Comparison of ENCODE assay signal across 12 cellular contexts in genomic region chr3:10196389-10197052, GRCh38. TPM values are rescaled to one million over a fixed set of nuclear protein-coding genes. Genes with fewer than 3 reads are reported as not detected.
A peak's percentile ranks its signal among the peaks of the same experiment; 100 is the strongest.
DNase-seq lines count a peak whose midpoint lies in the region; TF ChIP-seq lines count a peak whose summit lies in the region.
"Had no signal": no experiment of that assay in that cellular context is flagged by ENCODE, and none has a peak within 500 bp of the region (broad histone marks: within the 10 kb centered on the region; RNA-seq: fewer than 3 reads in every experiment).

No MANE protein-coding gene starts in this region.

- H3K27me3 Mint-ChIP-seq in activated naive CD4-positive, alpha-beta T cell treated with anti-CD3 and anti-CD28 coated beads, Interleukin-2, amount 10 ng/mL, durations not matched to agents 7 days and 5 days = no peaks in the 10 kb centered on the region
- no peaks in the 10 kb centered on the region for H3K27me3 Mint-ChIP-seq in activated naive CD8-positive, alpha-beta T cell treated with anti-CD3 and anti-CD28 coated beads for 36 hours
- H3K27me3 Mint-ChIP-seq in immature natural killer cell (ENCODE audit: low read depth in 3 of 3) (peaks cover 0 to 16% (median 6%) of the 10 kb centered on the region in 3 donors), progenitor cell of endocrine pancreas (no peaks in the 10 kb centered on the region)

- no peak for TF ChIP-seq EP300 in tibial nerve (IDR thresholded peaks at IDR 0.05)

- H3K27me3 ChIP-seq in tibial nerve = no peaks in the 10 kb centered on the region
- H3K27me3 ChIP-seq: esophagus muscularis mucosa had no signal

- CTCF ChIA-PET in activated naive CD4-positive, alpha-beta T cell treated with anti-CD3 and anti-CD28 coated beads, Interleukin-2, amount 10 ng/mL, durations not matched to agents 7 days and 5 days (lab: Charles Lee) = interaction anchor here (1.2 to 1.4 kb wide), 2 partner anchors 10 to 51 kb away, joined by 3 to 5 read pairs; no protein-coding TSS in a partner anchor

- peaks cover 96% of the 10 kb centered on the region for H3K4me1 Mint-ChIP-seq in activated naive CD4-positive, alpha-beta T cell treated with anti-CD3 and anti-CD28 coated beads, Interleukin-2, amount 10 ng/mL, durations not matched to agents 7 days and 5 days
- H3K4me1 Mint-ChIP-seq in activated naive CD8-positive, alpha-beta T cell treated with anti-CD3 and anti-CD28 coated beads for 36 hours = peaks cover 72% of the 10 kb centered on the region
- H3K4me1 Mint-ChIP-seq in immature natural killer cell = peaks cover 81 to 93% of the 10 kb centered on the region in 2 donors
- peaks cover 17% of the 10 kb centered on the region for H3K4me1 Mint-ChIP-seq in progenitor cell of endocrine pancreas (ENCODE audit: low read depth)

- TF ChIP-seq POLR2A in tibial nerve (IDR thresholded peaks at IDR 0.05) = no peak

- H3K4me3 Mint-ChIP-seq in activated naive CD4-positive, alpha-beta T cell treated with anti-CD3 and anti-CD28 coated beads, Interleukin-2, amount 10 ng/mL, durations not matched to agents 7 days and 5 days = no peak overlapping the region
- H3K4me3 Mint-ChIP-seq in activated naive CD8-positive, alpha-beta T cell treated with anti-CD3 and anti-CD28 coated beads for 36 hours = no peak overlapping the region
- H3K4me3 Mint-ChIP-seq in immature natural killer cell (peak overlapping the region in 4 of 5 donors; percentile 32 to 90 (median 60)), progenitor cell of endocrine pancreas (ENCODE audit: low read depth) (no peak overlapping the region)
- H3K4me3 Mint-ChIP-seq: neural crest cell had no signal

- no peak overlapping the region for H3K4me3 ChIP-seq in tibial nerve
- H3K4me3 ChIP-seq: esophagus muscularis mucosa had no signal

- no peaks in the 10 kb centered on the region for H3K9me3 ChIP-seq in tibial nerve
- H3K9me3 ChIP-seq: esophagus muscularis mucosa had no signal

- TF ChIP-seq CTCF in tibial nerve (IDR thresholded peaks at IDR 0.05) = no peak
- no peak for TF ChIP-seq CTCF in progenitor cell of endocrine pancreas (IDR thresholded peaks at IDR 0.05; ENCODE audit: unreplicated experiment)

- peak overlapping the region; percentile 14 to 54 (median 22) for H3K27ac ChIP-seq in tibial nerve
- H3K27ac ChIP-seq: C4-2B had no signal

- H3K9me3 Mint-ChIP-seq in activated naive CD4-positive, alpha-beta T cell treated with anti-CD3 and anti-CD28 coated beads, Interleukin-2, amount 10 ng/mL, durations not matched to agents 7 days and 5 days = no peaks in the 10 kb centered on the region
- no peaks in the 10 kb centered on the region for H3K9me3 Mint-ChIP-seq in activated naive CD8-positive, alpha-beta T cell treated with anti-CD3 and anti-CD28 coated beads for 36 hours
- H3K9me3 Mint-ChIP-seq in immature natural killer cell (no peaks in the 10 kb centered on the region), progenitor cell of endocrine pancreas (ENCODE audit: low read depth) (no peaks in the 10 kb centered on the region)
- H3K9me3 Mint-ChIP-seq: neural crest cell had no signal

- 56 to 58% methylated on average over 11 to 12 of the region's 12 CpGs for WGBS in tibial nerve, 2 donors

- peaks cover 11% of the 10 kb centered on the region for H3K36me3 Mint-ChIP-seq in activated naive CD4-positive, alpha-beta T cell treated with anti-CD3 and anti-CD28 coated beads, Interleukin-2, amount 10 ng/mL, durations not matched to agents 7 days and 5 days
- H3K36me3 Mint-ChIP-seq in activated naive CD8-positive, alpha-beta T cell treated with anti-CD3 and anti-CD28 coated beads for 36 hours = peaks cover 3% of the 10 kb centered on the region
- H3K36me3 Mint-ChIP-seq in immature natural killer cell (peaks cover 6 to 19% (median 7%) of the 10 kb centered on the region in 3 donors), progenitor cell of endocrine pancreas (ENCODE audit: insufficient read depth) (no peaks in the 10 kb centered on the region)

- peaks cover 0 to 67% (median 43%) of the 10 kb centered on the region in 4 donors for H3K4me1 ChIP-seq in tibial nerve

- H3K27ac Mint-ChIP-seq in activated naive CD4-positive, alpha-beta T cell treated with anti-CD3 and anti-CD28 coated beads, Interleukin-2, amount 10 ng/mL, durations not matched to agents 7 days and 5 days = peak overlapping the region; percentile 99
- peak overlapping the region; percentile 95 for H3K27ac Mint-ChIP-seq in activated naive CD8-positive, alpha-beta T cell treated with anti-CD3 and anti-CD28 coated beads for 36 hours
- peak overlapping the region; percentile 96 to 100 (median 98) for H3K27ac Mint-ChIP-seq in immature natural killer cell
- H3K27ac Mint-ChIP-seq in progenitor cell of endocrine pancreas = no peak overlapping the region

- DNase-seq in activated naive CD4-positive, alpha-beta T cell treated with anti-CD3 and anti-CD28 coated beads, Interleukin-2, amount 10 ng/mL, durations not matched to agents 7 days and 5 days = peak; percentile 37
- DNase-seq in activated naive CD4-positive, alpha-beta T cell (lab: John Stamatoyannopoulos, UW) = no peak
- DNase-seq in activated naive CD8-positive, alpha-beta T cell treated with anti-CD3 and anti-CD28 coated beads for 36 hours = no peak
- DNase-seq in immature natural killer cell = no peak
- peak; percentile 30 to 57 for DNase-seq in tibial nerve (ENCODE audit: low spot score in 2 of 2)
- DNase-seq in progenitor cell of endocrine pancreas (ENCODE audit: low spot score, unreplicated experiment) = no peak
- DNase-seq in D341Med (ENCODE audit: low spot score) = no peak
- no peak for DNase-seq in NCI-H748 treated with DMSO at 0.1 percent for 48 hours (lab: John Stamatoyannopoulos, UW)
- DNase-seq: NCI-H446 had no signal

- H3K36me3 ChIP-seq in tibial nerve = peaks cover 0 to 12% (median 0%) of the 10 kb centered on the region in 3 donors

RNA-seq across cellular contexts. Expression of gene IRAK2, which starts 31.8 kb away (rescaled TPM):
- total RNA-seq in activated naive CD8-positive, alpha-beta T cell treated with anti-CD3 and anti-CD28 coated beads for 36 hours = 1 to 10 TPM; 2.6 to 3.1 TPM
- polyA plus RNA-seq in immature natural killer cell = 10 to 100 TPM; 14.5 to 37.5 (median 37.1) TPM
- total RNA-seq in tibial nerve = 10 to 100 TPM in 1 of 4 donors, 1 to 10 TPM in 3; 1.5 to 10.8 (median 4.7) TPM
- 0.36 and 0.40 TPM in 2 replicates for total RNA-seq in progenitor cell of endocrine pancreas

RNA-seq across cellular contexts. Expression of gene TATDN2, which starts 51.7 kb away (rescaled TPM):
- total RNA-seq in activated naive CD8-positive, alpha-beta T cell treated with anti-CD3 and anti-CD28 coated beads for 36 hours = 10 to 100 TPM; 41.6 to 48.5 TPM
- 10 to 100 TPM in 2 of 3 donors, 1 to 10 TPM in 1; 8.4 to 27.7 (median 10.6) TPM for polyA plus RNA-seq in immature natural killer cell
- 10 to 100 TPM; 21.2 to 28.9 (median 28.5) TPM for total RNA-seq in tibial nerve
- total RNA-seq in progenitor cell of endocrine pancreas = 34.5 and 35.5 TPM in 2 replicates

RNA-seq across cellular contexts. Expression of gene VHL, which starts 54.9 kb away (rescaled TPM):
- 10 to 100 TPM; 42.0 to 42.2 TPM for total RNA-seq in activated naive CD8-positive, alpha-beta T cell treated with anti-CD3 and anti-CD28 coated beads for 36 hours
- 10 to 100 TPM in 2 of 3 donors, 1 to 10 TPM in 1; 6.6 to 47.8 (median 12.7) TPM for polyA plus RNA-seq in immature natural killer cell
- total RNA-seq in tibial nerve (10 to 100 TPM; 24.0 to 45.9 (median 37.0) TPM), progenitor cell of endocrine pancreas (70.3 and 72.5 TPM in 2 replicates)

Comparison
In these comparisons a context has a peak if more than half of its experiments do, and no peak if none do; other contexts are left out.
1. DNase-seq: peak in activated naive CD4-positive, alpha-beta T cell treated with anti-CD3 and anti-CD28 coated beads, Interleukin-2, amount 10 ng/mL, durations not matched to agents 7 days and 5 days (single experiment) and tibial nerve (2 of 2); none in activated naive CD4-positive, alpha-beta T cell (0 of 4), activated naive CD8-positive, alpha-beta T cell treated with anti-CD3 and anti-CD28 coated beads for 36 hours (single experiment), immature natural killer cell (0 of 3), progenitor cell of endocrine pancreas (single experiment), D341Med (single experiment) and NCI-H748 treated with DMSO at 0.1 percent for 48 hours (single experiment).
2. H3K4me3 Mint-ChIP-seq: peak in immature natural killer cell (4 of 5); none in activated naive CD4-positive, alpha-beta T cell treated with anti-CD3 and anti-CD28 coated beads, Interleukin-2, amount 10 ng/mL, durations not matched to agents 7 days and 5 days (single experiment), activated naive CD8-positive, alpha-beta T cell treated with anti-CD3 and anti-CD28 coated beads for 36 hours (single experiment) and progenitor cell of endocrine pancreas (single experiment).